In genomic region chr2:215427585-215427984, GRCh38 we compare ENCODE assay signal across 14 cellular contexts.
"Had no signal": no experiment of that assay in that cellular context is flagged by ENCODE, and none has a peak within 500 bp of the region (broad histone marks: within the 10 kb centered on the region; RNA-seq: fewer than 3 reads in every experiment).

No MANE protein-coding gene starts in this region.

- H3K27ac Mint-ChIP-seq: activated naive CD4-positive, alpha-beta T cell treated with anti-CD3 and anti-CD28 coated beads, Interleukin-2, amount 50 U/mL, for 72 hours; activated T-cell treated with anti-CD3 and anti-CD28 coated beads, Interleukin-2, amount 50 U/mL, for 24 hours; immature natural killer cell; stimulated activated memory B cell treated with anti-CD40 and anti-IgM and Interleukin-4, amounts not matched to agents 10 μg/mL and 1 μg/mL and 100 μg/mL, for 72 hours had no signal

- H3K4me1 ChIP-seq: breast epithelium, transverse colon had no signal

- H3K36me3 ChIP-seq: breast epithelium, ovary had no signal

- H3K27ac ChIP-seq: breast epithelium, ovary, transverse colon had no signal

- H3K9me3 ChIP-seq: breast epithelium, ovary, transverse colon had no signal

- H3K36me3 Mint-ChIP-seq: activated naive CD4-positive, alpha-beta T cell treated with anti-CD3 and anti-CD28 coated beads, Interleukin-2, amount 50 U/mL, for 72 hours; immature natural killer cell; stimulated activated memory B cell treated with anti-CD40 and anti-IgM and Interleukin-4, amounts not matched to agents 10 μg/mL and 1 μg/mL and 100 μg/mL, for 72 hours had no signal

- H3K4me3 Mint-ChIP-seq: activated T-cell treated with anti-CD3 and anti-CD28 coated beads, Interleukin-2, amount 50 U/mL, for 24 hours; immature natural killer cell; stimulated activated memory B cell treated with anti-CD40 and anti-IgM and Interleukin-4, amounts not matched to agents 10 μg/mL and 1 μg/mL and 100 μg/mL, for 72 hours had no signal

- H3K9me3 Mint-ChIP-seq: activated naive CD4-positive, alpha-beta T cell treated with anti-CD3 and anti-CD28 coated beads, Interleukin-2, amount 50 U/mL, for 72 hours; activated T-cell treated with anti-CD3 and anti-CD28 coated beads, Interleukin-2, amount 50 U/mL, for 24 hours; stimulated activated memory B cell treated with anti-CD40 and anti-IgM and Interleukin-4, amounts not matched to agents 10 μg/mL and 1 μg/mL and 100 μg/mL, for 72 hours had no signal

- H3K4me1 Mint-ChIP-seq: immature natural killer cell; stimulated activated memory B cell treated with anti-CD40 and anti-IgM and Interleukin-4, amounts not matched to agents 10 μg/mL and 1 μg/mL and 100 μg/mL, for 72 hours had no signal

- H3K4me3 ChIP-seq: breast epithelium, ovary, transverse colon had no signal

- H3K27me3 ChIP-seq: breast epithelium, ovary, transverse colon had no signal

- DNase-seq: activated effector memory CD4-positive, alpha-beta T cell treated with anti-CD3 and anti-CD28 coated beads, Interleukin-2, amount 50 U/mL, for 16 hours; activated T-cell treated with anti-CD3 and anti-CD28 coated beads, Interleukin-2, amount 50 U/mL, for 24 hours; amygdala; immature natural killer cell; left colon; ovary; SHP77 treated with DMSO at 0.1 percent for 48 hours; stimulated activated CD4-positive, alpha-beta T cell treated with anti-CD3 and anti-CD28 coated beads, Interleukin-1b, Interleukin-23, amount 100 ng/mL, for 48 hours; T-helper 2 cell; transverse colon had no signal

- ATAC-seq: activated CD4-positive, CD25-positive, alpha-beta regulatory T cell treated with anti-CD3 and anti-CD28 coated beads, Interleukin-2, amount 50 U/mL, for 24 hours; activated naive CD4-positive, alpha-beta T cell treated with anti-CD3 and anti-CD28 coated beads, Interleukin-2, amount 50 U/mL, for 72 hours; left colon; stimulated activated memory B cell treated with anti-CD40 and anti-IgM and Interleukin-4, amounts not matched to agents 10 μg/mL and 1 μg/mL and 100 μg/mL, for 72 hours had no signal
